19 cellular contexts compared by ENCODE assay signal in genomic region chr14:60025586-60025985, GRCh38.
DNase-seq lines count a peak whose midpoint lies in the region; ATAC-seq, FAIRE-seq and TF ChIP-seq lines count a peak whose summit lies in the region.
"Had no signal": no experiment of that assay in that cellular context is flagged by ENCODE, and none has a peak within 500 bp of the region (broad histone marks: within the 10 kb centered on the region; RNA-seq: fewer than 3 reads in every experiment).

No MANE protein-coding gene starts in this region.

- no peak for TF ChIP-seq CTCF in liver (IDR thresholded peaks at IDR 0.05; ENCODE audit: low read depth, low read length, missing input control)

- H3K36me3 ChIP-seq in adipocyte (ENCODE audit: control insufficient read depth, insufficient read depth, low read length, severe bottlenecking): no peaks in the 10 kb centered on the region
- H3K36me3 ChIP-seq in liver (ENCODE audit: control insufficient read depth in 4 of 4, insufficient read depth in 3 of 4, low read depth in 1 of 4, low read length in 3 of 4): no peaks in the 10 kb centered on the region
- H3K36me3 ChIP-seq: HAP-1 had no signal

- peak overlapping the region; percentile 47 to 64 for H3K27ac ChIP-seq in liver (ENCODE audit: low read depth in 1 of 2, low read length in 2 of 2)

- intact Hi-C loops in left colon (cut with DNase I, micrococcal nuclease): no loop called here

- no peaks in the 10 kb centered on the region for H3K9me3 ChIP-seq in adipocyte (ENCODE audit: control insufficient read depth, low read length)
- H3K9me3 ChIP-seq in liver (ENCODE audit: control insufficient read depth in 4 of 4, low read length in 3 of 4): no peaks in the 10 kb centered on the region
- H3K9me3 ChIP-seq: HAP-1 had no signal

- H3K27me3 ChIP-seq in adipocyte (replicated peaks; ENCODE audit: control insufficient read depth, insufficient read depth, low read length) (no peaks in the 10 kb centered on the region), liver (ENCODE audit: control insufficient read depth in 4 of 4, insufficient read depth in 4 of 4, low read length in 3 of 4) (no peaks in the 10 kb centered on the region)

- ATAC-seq in left colon: peak; percentile 40
- ATAC-seq: GM12878 had no signal

- no peak for FAIRE-seq in GM19239 (lab: Jason Lieb, UNC)
- FAIRE-seq: GM12878, GM18507, H54 had no signal

- no peak for DNase-seq in adipocyte (ENCODE audit: low read depth)
- DNase-seq in left colon: no peak
- DNase-seq in GM19239 (ENCODE audit: insufficient read length, low spot score): no peak
- DNase-seq in central memory CD4-positive, alpha-beta T cell: no peak
- DNase-seq in activated naive CD4-positive, alpha-beta T cell treated with Interleukin-2 at 50 U/mL for 16 hours: no peak
- no peak for DNase-seq in GDM1 (lab: John Stamatoyannopoulos, UW)
- DNase-seq: C1 segment of cervical spinal cord; Calu3; CD4-positive, alpha-beta memory T cell; COR-L47; DMS53; DMS79 treated with DMSO at 0.1 percent for 48 hours; GOT3; HFFc6 had no signal

- peak in 1 of 2 donors; percentile 16 for TF ChIP-seq RAD21 in liver (IDR thresholded peaks at IDR 0.05)

- peak overlapping the region; percentile 14 for H3K9ac ChIP-seq in adipocyte (ENCODE audit: low read length)
- H3K9ac ChIP-seq in liver (ENCODE audit: low read depth in 1 of 2, low read length in 2 of 2): no peak overlapping the region

- peak overlapping the region; percentile 63 for H3K4me3 ChIP-seq in adipocyte (ENCODE audit: low read length)
- no peak overlapping the region for H3K4me3 ChIP-seq in liver (ENCODE audit: low read depth in 1 of 3, low read length in 3 of 3)
- H3K4me3 ChIP-seq: GM12878, HAP-1 had no signal

- H3K4me1 ChIP-seq in adipocyte (ENCODE audit: control insufficient read depth, insufficient read depth, low read length): peaks cover 18% of the 10 kb centered on the region
- H3K4me1 ChIP-seq in liver (ENCODE audit: control insufficient read depth in 4 of 4, insufficient read depth in 4 of 4, low read length in 3 of 4): peaks cover 2 to 17% (median 12%) of the 10 kb centered on the region in 4 donors
- H3K4me1 ChIP-seq: HAP-1 had no signal

TF ChIP-seq in liver, 16 proteins besides CTCF, POLR2A, EP300 and RAD21:
- TF ChIP-seq REST (IDR thresholded peaks at IDR 0.05) (peak; percentile 64), SP1 (IDR thresholded peaks at IDR 0.05) (peak; percentile 81), FOXA1 (IDR thresholded peaks at IDR 0.05) (no peak), HNF4G (IDR thresholded peaks at IDR 0.05) (peak; percentile 39), TAF1 (conservative IDR thresholded peaks at IDR 0.05) (no peak), HNF4A (conservative IDR thresholded peaks at IDR 0.05) (peak; percentile 80 to 88), EGR1 (IDR thresholded peaks at IDR 0.05; ENCODE audit: low read depth in 2 of 2) (no peak), YY1 (IDR thresholded peaks at IDR 0.05) (peak; percentile 48), JUND (IDR thresholded peaks at IDR 0.05) (no peak), NR2F2 (IDR thresholded peaks at IDR 0.05) (no peak), FOXA2 (IDR thresholded peaks at IDR 0.05) (no peak), ATF3 (IDR thresholded peaks at IDR 0.05) (no peak), ZBTB33 (IDR thresholded peaks at IDR 0.05) (no peak), MAX (IDR thresholded peaks at IDR 0.05) (peak; percentile 88), GABPA (IDR thresholded peaks at IDR 0.05 in 1 of 2, conservative IDR thresholded peaks at IDR 0.05 in 1 of 2) (no peak), RXRA (IDR thresholded peaks at IDR 0.05) (peak in 1 of 2 donors; percentile 22)
